19 cellular contexts compared by ENCODE assay signal in genomic region chr2:101735166-101735533, GRCh38. TPM values are rescaled to one million over a fixed set of nuclear protein-coding genes. Genes with fewer than 3 reads are reported as not detected.
DNase-seq lines count a peak whose midpoint lies in the region; ATAC-seq and TF ChIP-seq lines count a peak whose summit lies in the region.
"Had no signal": no experiment of that assay in that cellular context is flagged by ENCODE, and none has a peak within 500 bp of the region (broad histone marks: within the 10 kb centered on the region; RNA-seq: fewer than 3 reads in every experiment).

No MANE protein-coding gene starts in this region.

- H3K9me3 ChIP-seq in heart left ventricle (no peaks in the 10 kb centered on the region), hepatocyte (ENCODE audit: low read depth) (no peaks in the 10 kb centered on the region), tibial nerve (no peaks in the 10 kb centered on the region)
- H3K9me3 ChIP-seq: upper lobe of right lung had no signal

- no peaks in the 10 kb centered on the region for H3K27me3 Mint-ChIP-seq in T-cell
- no peaks in the 10 kb centered on the region for H3K27me3 Mint-ChIP-seq in stimulated activated naive B cell treated with anti-CD40 and anti-IgM and Interleukin-4, amounts not matched to agents 10 μg/mL and 1 μg/mL and 100 μg/mL, for 72 hours
- H3K27me3 Mint-ChIP-seq: activated CD8-positive, alpha-beta memory T cell treated with anti-CD3 and anti-CD28 coated beads, Interleukin-2, amount 10 ng/mL, durations not matched to agents 7 days and 5 days had no signal

- no peak overlapping the region for H3K4me3 ChIP-seq in heart left ventricle
- H3K4me3 ChIP-seq in hepatocyte: no peak overlapping the region
- H3K4me3 ChIP-seq in tibial nerve: no peak overlapping the region
- H3K4me3 ChIP-seq: skin epidermis, upper lobe of right lung had no signal

- intact Hi-C loops in heart left ventricle (cut with DNase I): loop anchor here in 1 of 10 donors (5.0 kb wide), 1 partner anchor 33 kb away; no protein-coding TSS in a partner anchor
- intact Hi-C loops in Right ventricle myocardium inferior (cut with DNase I): no loop called here

- peak overlapping the region; percentile 7 to 51 for H3K27ac Mint-ChIP-seq in T-cell
- peak overlapping the region; percentile 44 for H3K27ac Mint-ChIP-seq in stimulated activated naive B cell treated with anti-CD40 and anti-IgM and Interleukin-4, amounts not matched to agents 10 μg/mL and 1 μg/mL and 100 μg/mL, for 72 hours
- H3K27ac Mint-ChIP-seq: activated CD8-positive, alpha-beta memory T cell treated with anti-CD3 and anti-CD28 coated beads, Interleukin-2, amount 10 ng/mL, durations not matched to agents 7 days and 5 days had no signal

- H3K36me3 ChIP-seq in heart left ventricle: no peaks in the 10 kb centered on the region
- no peaks in the 10 kb centered on the region for H3K36me3 ChIP-seq in hepatocyte (replicated peaks; ENCODE audit: insufficient read depth, low read depth)
- H3K36me3 ChIP-seq in tibial nerve: no peaks in the 10 kb centered on the region
- H3K36me3 ChIP-seq: upper lobe of right lung had no signal

- peaks cover 74 to 90% (median 89%) of the 10 kb centered on the region in 3 donors for H3K4me1 Mint-ChIP-seq in T-cell
- peaks cover 52 to 80% of the 10 kb centered on the region in 2 donors for H3K4me1 Mint-ChIP-seq in stimulated activated naive B cell treated with anti-CD40 and anti-IgM and Interleukin-4, amounts not matched to agents 10 μg/mL and 1 μg/mL and 100 μg/mL, for 72 hours

- H3K4me3 Mint-ChIP-seq in T-cell: no peak overlapping the region
- no peak overlapping the region for H3K4me3 Mint-ChIP-seq in stimulated activated naive B cell treated with anti-CD40 and anti-IgM and Interleukin-4, amounts not matched to agents 10 μg/mL and 1 μg/mL and 100 μg/mL, for 72 hours
- H3K4me3 Mint-ChIP-seq: activated CD8-positive, alpha-beta memory T cell treated with anti-CD3 and anti-CD28 coated beads, Interleukin-2, amount 10 ng/mL, durations not matched to agents 7 days and 5 days; T-helper 1 cell treated with Interleukin-12 subunit alpha and Interleukin-12 subunit beta and Interleukin-4 antibody, amounts not matched to agents 30 μg/mL and 1 μg/mL, for 36 hours had no signal

- TF ChIP-seq CTCF in heart left ventricle (IDR thresholded peaks at IDR 0.05) (no peak), hepatocyte (IDR thresholded peaks at IDR 0.05; ENCODE audit: poor library complexity) (no peak), tibial nerve (IDR thresholded peaks at IDR 0.05) (no peak)

- no peaks in the 10 kb centered on the region for H3K9me2 ChIP-seq in hepatocyte (replicated peaks; ENCODE audit: insufficient read depth)

- no peak overlapping the region for H3K4me2 ChIP-seq in hepatocyte

- POLR2A ChIA-PET in T-cell (lab: Charles Lee): no interaction called here

- no peak for TF ChIP-seq EP300 in tibial nerve (IDR thresholded peaks at IDR 0.05)

- no peak overlapping the region for H2AFZ ChIP-seq in hepatocyte

- peak overlapping the region in 11 of 12 donors; percentile 18 to 76 (median 41) for H3K27ac ChIP-seq in heart left ventricle
- peak overlapping the region; percentile 41 for H3K27ac ChIP-seq in hepatocyte
- peak overlapping the region in 2 of 4 donors; percentile 35 to 70 for H3K27ac ChIP-seq in tibial nerve
- H3K27ac ChIP-seq: upper lobe of right lung had no signal

- no peak for DNase-seq in heart left ventricle
- no peak for DNase-seq in Right ventricle myocardium inferior (ENCODE audit: missing footprints)
- no peak for DNase-seq in T-cell
- no peak for DNase-seq in hepatocyte (ENCODE audit: low spot score)
- no peak for DNase-seq in stimulated activated naive B cell treated with anti-CD40 and anti-IgM and Interleukin-4, amounts not matched to agents 10 μg/mL and 1 μg/mL and 100 μg/mL, for 72 hours
- no peak for DNase-seq in tibial nerve (ENCODE audit: low spot score in 2 of 2)
- DNase-seq: activated CD8-positive, alpha-beta memory T cell treated with anti-CD3 and anti-CD28 coated beads, Interleukin-2, amount 10 ng/mL, durations not matched to agents 7 days and 5 days; activated naive CD4-positive, alpha-beta T cell treated with Interleukin-2 at 50 U/mL for 16 hours; GF-D8; HCEC 1CT; MV-4-11; NCI-H2081 treated with DMSO at 0.1 percent for 48 hours; NCI-H748 treated with DMSO at 0.1 percent for 48 hours; upper lobe of right lung had no signal

- H3K79me2 ChIP-seq in hepatocyte: peaks cover 95% of the 10 kb centered on the region

- H3K4me1 ChIP-seq in heart left ventricle (peaks cover 20 to 92% (median 79%) of the 10 kb centered on the region in 12 donors), hepatocyte (ENCODE audit: insufficient read depth) (peaks cover 36% of the 10 kb centered on the region), tibial nerve (peaks cover 0 to 78% (median 55%) of the 10 kb centered on the region in 4 donors)

- peaks cover 83% of the 10 kb centered on the region for H4K20me1 ChIP-seq in hepatocyte (ENCODE audit: insufficient read depth, poor library complexity, severe bottlenecking)

- H3K27me3 ChIP-seq in heart left ventricle (no peaks in the 10 kb centered on the region), hepatocyte (no peaks in the 10 kb centered on the region), tibial nerve (no peaks in the 10 kb centered on the region)
- H3K27me3 ChIP-seq: upper lobe of right lung had no signal

- CTCF ChIA-PET in T-cell (lab: Charles Lee): interaction anchor here in 1 of 2 donors (1.3 kb wide), 1 partner anchor 9 kb away, joined by 3 read pairs; no protein-coding TSS in a partner anchor

- H3K36me3 Mint-ChIP-seq in T-cell: peaks cover 1% of the 10 kb centered on the region
- H3K36me3 Mint-ChIP-seq in stimulated activated naive B cell treated with anti-CD40 and anti-IgM and Interleukin-4, amounts not matched to agents 10 μg/mL and 1 μg/mL and 100 μg/mL, for 72 hours: peaks cover 4 to 12% of the 10 kb centered on the region in 2 donors

- ATAC-seq in heart left ventricle (no peak), Right ventricle myocardium inferior (no peak), T-cell (replicated peaks in 1 of 4) (no peak), GM18519 (IDR thresholded peaks at IDR 0.05; ENCODE audit: low FRiP score, unreplicated experiment) (no peak), HG02798 (IDR thresholded peaks at IDR 0.05; ENCODE audit: poor library complexity, unreplicated experiment) (no peak)
- ATAC-seq in stimulated activated naive B cell treated with anti-CD40 and anti-IgM and Interleukin-4, amounts not matched to agents 10 μg/mL and 1 μg/mL and 100 μg/mL, for 72 hours (replicated peaks): peak in 1 of 2 donors; percentile 46
- ATAC-seq: activated CD4-positive, CD25-positive, alpha-beta regulatory T cell treated with anti-CD3 and anti-CD28 coated beads, Interleukin-2, amount 50 U/mL, for 24 hours; activated CD8-positive, alpha-beta memory T cell treated with anti-CD3 and anti-CD28 coated beads, Interleukin-2, amount 10 ng/mL, durations not matched to agents 7 days and 5 days; upper lobe of right lung had no signal

- H3K9me3 Mint-ChIP-seq in T-cell: no peaks in the 10 kb centered on the region
- H3K9me3 Mint-ChIP-seq in stimulated activated naive B cell treated with anti-CD40 and anti-IgM and Interleukin-4, amounts not matched to agents 10 μg/mL and 1 μg/mL and 100 μg/mL, for 72 hours: no peaks in the 10 kb centered on the region
- H3K9me3 Mint-ChIP-seq: T-helper 1 cell treated with Interleukin-12 subunit alpha and Interleukin-12 subunit beta and Interleukin-4 antibody, amounts not matched to agents 30 μg/mL and 1 μg/mL, for 36 hours had no signal

- TF ChIP-seq POLR2A in heart left ventricle (IDR thresholded peaks at IDR 0.05) (no peak), tibial nerve (IDR thresholded peaks at IDR 0.05) (no peak)

RNA-seq across cellular contexts. Expression of gene MAP4K4, which starts 37.6 kb away (rescaled TPM):
- total RNA-seq in heart left ventricle (100 to 1,000 TPM in 6 of 9 donors, 10 to 100 TPM in 3; 65.3 to 146 (median 114) TPM), Right ventricle myocardium inferior (82.5 TPM), T-cell (100 to 1,000 TPM in 2 of 5 donors, 10 to 100 TPM in 3; 84.2 to 148 (median 93.2) TPM), hepatocyte (75.5 and 84.4 TPM in 2 replicates), tibial nerve (10 to 100 TPM; 78.0 to 85.7 (median 84.4) TPM)
- polyA plus RNA-seq in heart left ventricle (100 to 1,000 TPM in 1 of 2 donors, 10 to 100 TPM in 1; 52.7 to 192 TPM), hepatocyte (59.1 and 60.6 TPM in 2 replicates)
